In the genomic region with DNA sequence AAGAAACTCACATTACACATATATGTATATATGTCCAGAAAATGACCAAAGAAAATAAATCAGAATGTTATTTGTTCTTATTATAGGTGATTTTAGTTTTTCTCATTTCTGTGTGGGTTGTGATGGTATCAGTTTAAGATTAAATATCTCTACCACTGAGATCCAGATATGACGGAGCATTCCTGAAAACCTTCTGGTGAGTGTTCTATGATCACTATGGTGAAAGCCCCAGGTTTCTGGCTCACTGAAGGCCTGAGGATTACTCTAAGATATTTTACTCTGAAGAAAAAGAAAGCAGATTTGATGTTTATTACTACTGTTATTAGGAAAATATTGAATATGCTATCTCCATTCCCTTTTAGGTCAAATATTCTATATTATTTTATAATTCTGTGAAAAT, we compare ENCODE assay signal across 24 cellular contexts.
"Had no signal": no experiment of that assay in that cellular context is flagged by ENCODE, and none has a peak within 500 bp of the region (broad histone marks: within the 10 kb centered on the region; RNA-seq: fewer than 3 reads in every experiment).

No MANE protein-coding gene starts in this region.

- FAIRE-seq: endothelial cell of umbilical vein, frontal cortex, small intestine had no signal

- ATAC-seq: left ventricle myocardium superior, lower lobe of right lung, mucosa of descending colon, right lobe of liver had no signal

- H3K36me3 ChIP-seq: esophagus squamous epithelium, lower lobe of right lung, right lobe of liver, stomach, thyroid gland, vagina had no signal

- H3K9me3 ChIP-seq: esophagus squamous epithelium, lower lobe of right lung, mucosa of descending colon, right lobe of liver, stomach, thyroid gland, vagina had no signal

- H3K4me3 ChIP-seq: coronary artery, esophagus squamous epithelium, lower lobe of right lung, mucosa of descending colon, right lobe of liver, stomach, thyroid gland, vagina had no signal

- H3K27me3 ChIP-seq: esophagus squamous epithelium, right lobe of liver, stomach, thyroid gland, vagina had no signal

- DNase-seq: dermis blood vessel endothelial cell; effector memory CD4-positive, alpha-beta T cell; erythroblast; esophagus squamous epithelium; head of caudate nucleus; left ventricle myocardium superior; lower lobe of right lung; mesenchymal stem cell; mucosa of descending colon; naive B cell; right lobe of liver; small intestine; stimulated activated CD4-positive, alpha-beta T cell treated with anti-CD3 and anti-CD28 coated beads, Interleukin-12 subunit alpha, Interleukin-12 subunit beta, amount 100 ng/mL, for 4 hours; stimulated activated CD4-positive, alpha-beta T cell treated with anti-CD3 and anti-CD28 coated beads, Interleukin-1b, Interleukin-23, amount 100 ng/mL, for 48 hours; stimulated activated CD4-positive, alpha-beta T cell treated with anti-CD3 and anti-CD28 coated beads, Interleukin-4, amount 100 ng/mL, for 1 hour; stimulated activated CD8-positive, alpha-beta memory T cell treated with anti-CD3 and anti-CD28 coated beads, Interleukin-4, amount 100 ng/mL, for 48 hours; stimulated activated naive CD4-positive, alpha-beta T cell treated with Interleukin-2 at 50 U/mL for 16 hours; stomach; thyroid gland had no signal

- H2AFZ ChIP-seq: parathyroid adenoma had no signal

- H3K27ac ChIP-seq: coronary artery, esophagus squamous epithelium, lower lobe of right lung, parathyroid adenoma, right lobe of liver, stomach, thyroid gland, vagina had no signal

- H3K4me1 ChIP-seq: esophagus squamous epithelium, lower lobe of right lung, parathyroid adenoma, right lobe of liver, stomach, thyroid gland, vagina had no signal

- H3K79me2 ChIP-seq: parathyroid adenoma had no signal

- H3K9ac ChIP-seq: parathyroid adenoma had no signal
